ENCODE assay signal across 21 cellular contexts in genomic region chr7:2106506-2106905, GRCh38.
DNase-seq lines count a peak whose midpoint lies in the region; ATAC-seq and TF ChIP-seq lines count a peak whose summit lies in the region.
"Had no signal": no experiment of that assay in that cellular context is flagged by ENCODE, and none has a peak within 500 bp of the region (broad histone marks: within the 10 kb centered on the region; RNA-seq: fewer than 3 reads in every experiment).

No MANE protein-coding gene starts in this region.

- no peak overlapping the region for H2BK5ac ChIP-seq in H9 (ENCODE audit: insufficient read length, low read length)

- H3K56ac ChIP-seq in H9 (ENCODE audit: insufficient read length, low read depth, low read length), result no peak overlapping the region

- H3K27ac Mint-ChIP-seq in H9 (peak overlapping the region; percentile 42 to 91 (median 79); a peak in 3 of 7 replicates), WTC11 (peak overlapping the region; percentile 11; the same call in 1 of the 2 replicates)
- H3K27ac Mint-ChIP-seq: activated CD4-positive, alpha-beta memory T cell treated with anti-CD3 and anti-CD28 coated beads, Interleukin-2, amount 10 ng/mL, durations not matched to agents 7 days and 5 days; activated naive CD8-positive, alpha-beta T cell treated with anti-CD3 and anti-CD28 coated beads, Interleukin-2, amount 50 U/mL, for 24 hours; CD4-positive, alpha-beta T cell had no signal

- H3K23me2 ChIP-seq in H9 (ENCODE audit: insufficient read length, low read depth, low read length, poor library complexity, severe bottlenecking), result no peaks in the 10 kb centered on the region

- H2AK5ac ChIP-seq in H9 (ENCODE audit: insufficient read length, low read length), result no peak overlapping the region

- no peaks in the 10 kb centered on the region for H3K27me3 ChIP-seq in H9 (ENCODE audit: insufficient read depth, low read length)
- H3K27me3 ChIP-seq in layer of hippocampus (ENCODE audit: control insufficient read depth, insufficient read depth, low read length), result no peaks in the 10 kb centered on the region
- H3K27me3 ChIP-seq in skeletal muscle satellite cell (ENCODE audit: control insufficient read depth, insufficient read depth, low read length), result no peaks in the 10 kb centered on the region
- H3K27me3 ChIP-seq: brain microvascular endothelial cell, neutrophil, upper lobe of right lung had no signal

- ATAC-seq in WTC11, result no peak
- ATAC-seq: activated naive CD8-positive, alpha-beta T cell treated with anti-CD3 and anti-CD28 coated beads, Interleukin-2, amount 50 U/mL, for 24 hours; upper lobe of right lung had no signal

- H3K79me2 ChIP-seq in H9 (ENCODE audit: insufficient read depth, low read length), result no peaks in the 10 kb centered on the region; the same call in 1 of the 2 replicates

- H3K18ac ChIP-seq in H9 (ENCODE audit: insufficient read length, low read depth, low read length), result no peak overlapping the region

- H3K36me3 ChIP-seq in skeletal muscle satellite cell (ENCODE audit: insufficient read depth, low read length), result no peaks in the 10 kb centered on the region
- H3K36me3 ChIP-seq: brain microvascular endothelial cell, neutrophil, upper lobe of right lung had no signal

- DNase-seq in H9, result no peak
- no peak for DNase-seq in WTC11 (ENCODE audit: low spot score)
- DNase-seq in KBM-7, result no peak
- no peak for DNase-seq in stimulated activated CD4-positive, alpha-beta T cell treated with anti-CD3 and anti-CD28 coated beads, Interleukin-4, amount 100 ng/mL, for 1 hour
- no peak for DNase-seq in NCI-H187 (lab: John Stamatoyannopoulos, UW)
- DNase-seq: activated CD4-positive, alpha-beta memory T cell treated with anti-CD3 and anti-CD28 coated beads, Interleukin-2, amount 10 ng/mL, durations not matched to agents 7 days and 5 days; activated gamma-delta T cell; activated naive CD8-positive, alpha-beta T cell treated with anti-CD3 and anti-CD28 coated beads, Interleukin-2, amount 50 U/mL, for 24 hours; activated T-cell treated with anti-CD3 and anti-CD28 coated beads for 4 hours; CD4-positive, alpha-beta T cell; cortex of kidney; DMS 273 treated with DMSO at 0.1 percent for 48 hours; NCI-H146; NCI-H2171 treated with DMSO at 0.1 percent for 48 hours; upper lobe of right lung had no signal

- H4K20me1 ChIP-seq in H9 (ENCODE audit: control insufficient read depth, insufficient read depth, insufficient read length), result peaks cover 2% of the 10 kb centered on the region

- H3K27me3 Mint-ChIP-seq in H9 (ENCODE audit: low read depth) (no peaks in the 10 kb centered on the region; the same call in 1 of the 2 replicates), WTC11 (ENCODE audit: low read depth) (no peaks in the 10 kb centered on the region)
- H3K27me3 Mint-ChIP-seq: activated CD4-positive, alpha-beta memory T cell treated with anti-CD3 and anti-CD28 coated beads, Interleukin-2, amount 10 ng/mL, durations not matched to agents 7 days and 5 days; CD4-positive, alpha-beta T cell; IgD-negative memory B cell had no signal

- H2BK12ac ChIP-seq in H9 (ENCODE audit: insufficient read length, low read depth, low read length), result no peak overlapping the region

- H2BK120ac ChIP-seq in H9 (ENCODE audit: low read depth, low read length, poor library complexity, severe bottlenecking), result no peak overlapping the region

- H3K9me3 ChIP-seq in H9 (ENCODE audit: control insufficient read depth, low read depth, low read length), result no peaks in the 10 kb centered on the region
- no peaks in the 10 kb centered on the region for H3K9me3 ChIP-seq in skeletal muscle satellite cell (replicated peaks; ENCODE audit: low read length)
- H3K9me3 ChIP-seq: neutrophil, upper lobe of right lung had no signal

- H3K79me1 ChIP-seq in H9 (ENCODE audit: insufficient read depth, low read depth, low read length, poor library complexity, severe bottlenecking), result no peaks in the 10 kb centered on the region

- no peak overlapping the region for H3K14ac ChIP-seq in H9 (ENCODE audit: insufficient read depth, low read length)

- no peak overlapping the region for H4K5ac ChIP-seq in H9 (ENCODE audit: insufficient read length, low read depth, low read length)

- H2BK15ac ChIP-seq in H9 (ENCODE audit: low read depth, low read length), result no peak overlapping the region

- peaks cover 54 to 76% of the 10 kb centered on the region in 2 experiments for H3K4me1 Mint-ChIP-seq in H9
- peaks cover 36% of the 10 kb centered on the region for H3K4me1 Mint-ChIP-seq in WTC11

- H4K8ac ChIP-seq in H9 (replicated peaks; ENCODE audit: insufficient read length, low read depth, low read length), result no peak overlapping the region

- TF ChIP-seq CTCF in H9 (conservative IDR thresholded peaks at IDR 0.05), result no peak
- TF ChIP-seq CTCF in WTC11 (IDR thresholded peaks at IDR 0.05), result no peak

- H3K9ac ChIP-seq in H9 (ENCODE audit: extremely low read depth, insufficient read length, low read length) (no peak overlapping the region), skeletal muscle satellite cell (ENCODE audit: low read depth, low read length) (no peak overlapping the region)

- no peak overlapping the region for H3K4me2 ChIP-seq in H9 (ENCODE audit: insufficient read depth, insufficient read length, low read length)
- H3K4me2 ChIP-seq in skeletal muscle satellite cell (ENCODE audit: low read length), result peak overlapping the region; percentile 41

- H3K4me3 Mint-ChIP-seq in H9 (no peak overlapping the region; a peak in 1 of 5 replicates), WTC11 (no peak overlapping the region)
- H3K4me3 Mint-ChIP-seq: activated CD4-positive, alpha-beta memory T cell treated with anti-CD3 and anti-CD28 coated beads, Interleukin-2, amount 10 ng/mL, durations not matched to agents 7 days and 5 days; activated naive CD8-positive, alpha-beta T cell treated with anti-CD3 and anti-CD28 coated beads, Interleukin-2, amount 50 U/mL, for 24 hours; CD4-positive, alpha-beta T cell; IgD-negative memory B cell had no signal

- peaks cover 7 to 15% (median 8%) of the 10 kb centered on the region in 3 experiments; a peak in 6 of 7 replicates for H3K36me3 Mint-ChIP-seq in H9 (ENCODE audit: insufficient read depth in 1 of 3, low read depth in 3 of 3)
- H3K36me3 Mint-ChIP-seq in WTC11, result no peaks in the 10 kb centered on the region; the same call in none of the 2 replicates
- H3K36me3 Mint-ChIP-seq: IgD-negative memory B cell had no signal

- CTCF ChIA-PET in WTC11 (lab: Charles Lee), result no interaction called here

- H3K9me3 Mint-ChIP-seq in H9, result no peaks in the 10 kb centered on the region; a peak in 1 of 5 replicates
- H3K9me3 Mint-ChIP-seq in WTC11, result no peaks in the 10 kb centered on the region
- H3K9me3 Mint-ChIP-seq: activated CD4-positive, alpha-beta memory T cell treated with anti-CD3 and anti-CD28 coated beads, Interleukin-2, amount 10 ng/mL, durations not matched to agents 7 days and 5 days; CD4-positive, alpha-beta T cell had no signal

- H2BK20ac ChIP-seq in H9 (ENCODE audit: low read depth, low read length, poor library complexity, severe bottlenecking), result no peak overlapping the region

- no peak overlapping the region for H3K4ac ChIP-seq in H9 (ENCODE audit: low read depth, low read length)

- no peak overlapping the region for H3K4me3 ChIP-seq in skeletal muscle satellite cell (ENCODE audit: low read length)
- H3K4me3 ChIP-seq: upper lobe of right lung had no signal

- H3K23ac ChIP-seq in H9 (ENCODE audit: insufficient read length, low read depth, low read length), result no peak overlapping the region

- no peak overlapping the region for H3K27ac ChIP-seq in H9 (ENCODE audit: insufficient read length, low read depth, low read length)
- H3K27ac ChIP-seq in layer of hippocampus (ENCODE audit: low read depth, low read length), result peak overlapping the region; percentile 93
- H3K27ac ChIP-seq: HL-60, neutrophil, upper lobe of right lung had no signal

- H3K4me1 ChIP-seq in H9 (ENCODE audit: insufficient read depth, low read length) (no peaks in the 10 kb centered on the region), skeletal muscle satellite cell (ENCODE audit: control insufficient read depth, insufficient read depth, low read length) (peaks cover 48% of the 10 kb centered on the region)

- in situ Hi-C loops in KBM-7 (cut with MboI; ENCODE audit: low pct_unique_long_range_greater_than_20kb, low sequenced_read_pairs), result no loop called here

- no peak overlapping the region for H2AFZ ChIP-seq in H9 (ENCODE audit: low read length)

- H4K91ac ChIP-seq in H9 (ENCODE audit: insufficient read length, low read depth, low read length), result no peak overlapping the region

- WGBS in H9 (ENCODE audit: extremely low coverage, insufficient read length, low lambda C conversion rate), result no CpG with 5 or more reads among the region's 11 CpGs

- H3T11ph ChIP-seq in H9 (ENCODE audit: low read length), result no peak overlapping the region

- POLR2A ChIA-PET in WTC11 (lab: Charles Lee), result no interaction called here

TF ChIP-seq in WTC11, 78 proteins besides CTCF, POLR2A, EP300 and RAD21 (continues in another document):
- TF ChIP-seq, protein P1, sequence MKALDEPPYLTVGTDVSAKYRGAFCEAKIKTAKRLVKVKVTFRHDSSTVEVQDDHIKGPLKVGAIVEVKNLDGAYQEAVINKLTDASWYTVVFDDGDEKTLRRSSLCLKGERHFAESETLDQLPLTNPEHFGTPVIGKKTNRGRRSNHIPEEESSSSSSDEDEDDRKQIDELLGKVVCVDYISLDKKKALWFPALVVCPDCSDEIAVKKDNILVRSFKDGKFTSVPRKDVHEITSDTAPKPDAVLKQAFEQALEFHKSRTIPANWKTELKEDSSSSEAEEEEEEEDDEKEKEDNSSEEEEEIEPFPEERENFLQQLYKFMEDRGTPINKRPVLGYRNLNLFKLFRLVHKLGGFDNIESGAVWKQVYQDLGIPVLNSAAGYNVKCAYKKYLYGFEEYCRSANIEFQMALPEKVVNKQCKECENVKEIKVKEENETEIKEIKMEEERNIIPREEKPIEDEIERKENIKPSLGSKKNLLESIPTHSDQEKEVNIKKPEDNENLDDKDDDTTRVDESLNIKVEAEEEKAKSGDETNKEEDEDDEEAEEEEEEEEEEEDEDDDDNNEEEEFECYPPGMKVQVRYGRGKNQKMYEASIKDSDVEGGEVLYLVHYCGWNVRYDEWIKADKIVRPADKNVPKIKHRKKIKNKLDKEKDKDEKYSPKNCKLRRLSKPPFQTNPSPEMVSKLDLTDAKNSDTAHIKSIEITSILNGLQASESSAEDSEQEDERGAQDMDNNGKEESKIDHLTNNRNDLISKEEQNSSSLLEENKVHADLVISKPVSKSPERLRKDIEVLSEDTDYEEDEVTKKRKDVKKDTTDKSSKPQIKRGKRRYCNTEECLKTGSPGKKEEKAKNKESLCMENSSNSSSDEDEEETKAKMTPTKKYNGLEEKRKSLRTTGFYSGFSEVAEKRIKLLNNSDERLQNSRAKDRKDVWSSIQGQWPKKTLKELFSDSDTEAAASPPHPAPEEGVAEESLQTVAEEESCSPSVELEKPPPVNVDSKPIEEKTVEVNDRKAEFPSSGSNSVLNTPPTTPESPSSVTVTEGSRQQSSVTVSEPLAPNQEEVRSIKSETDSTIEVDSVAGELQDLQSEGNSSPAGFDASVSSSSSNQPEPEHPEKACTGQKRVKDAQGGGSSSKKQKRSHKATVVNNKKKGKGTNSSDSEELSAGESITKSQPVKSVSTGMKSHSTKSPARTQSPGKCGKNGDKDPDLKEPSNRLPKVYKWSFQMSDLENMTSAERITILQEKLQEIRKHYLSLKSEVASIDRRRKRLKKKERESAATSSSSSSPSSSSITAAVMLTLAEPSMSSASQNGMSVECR (CRISPR knock-in tag; IDR thresholded peaks at IDR 0.05; ENCODE audit: borderline replicate concordance), result no peak
- no peak for TF ChIP-seq PRRX2 (CRISPR knock-in tag; IDR thresholded peaks at IDR 0.05)
